Comparison of ENCODE assay signal across 18 cellular contexts in the genomic region with DNA sequence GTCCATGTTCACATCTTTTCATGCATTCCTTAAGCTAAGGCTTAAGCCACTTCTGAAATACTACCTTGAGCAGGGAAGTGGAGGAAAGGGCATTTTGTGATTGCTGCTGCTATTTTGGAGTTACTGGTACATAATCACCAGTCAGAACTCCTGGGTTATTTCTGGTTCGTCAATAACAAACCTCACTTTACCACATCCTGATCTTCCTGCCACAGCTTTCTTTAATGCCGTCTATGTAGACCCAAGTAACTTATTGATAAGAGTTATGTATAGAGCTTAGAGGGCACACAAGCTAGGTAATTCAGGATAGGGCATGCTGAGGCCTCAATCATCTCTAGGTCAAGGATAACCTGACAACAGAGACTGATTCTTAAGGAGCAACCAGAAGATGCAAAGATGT.
A peak's percentile ranks its signal among the peaks of the same experiment; 100 is the strongest.
DNase-seq lines count a peak whose midpoint lies in the region; ATAC-seq and TF ChIP-seq lines count a peak whose summit lies in the region.
"Had no signal": no experiment of that assay in that cellular context is flagged by ENCODE, and none has a peak within 500 bp of the region (broad histone marks: within the 10 kb centered on the region; RNA-seq: fewer than 3 reads in every experiment).

No MANE protein-coding gene starts in this region.

- no peaks in the 10 kb centered on the region for H3K79me2 ChIP-seq in Karpas-422 (ENCODE audit: low read length)

- peak overlapping the region; percentile 64 for H3K27ac Mint-ChIP-seq in activated CD8-positive, alpha-beta T cell treated with anti-CD3 and anti-CD28 coated beads, Interleukin-2, amount 10 ng/mL, durations not matched to agents 7 days and 5 days
- no peak overlapping the region for H3K27ac Mint-ChIP-seq in activated CD8-positive, alpha-beta T cell treated with anti-CD3 and anti-CD28 coated beads for 36 hours
- peak overlapping the region; percentile 32 for H3K27ac Mint-ChIP-seq in stimulated activated naive CD8-positive, alpha-beta T cell treated with anti-CD3 and anti-CD28 coated beads, Interleukin-15, Interleukin-2, amounts not matched to agents 100 ng/mL and 50 ng/mL, for 24 hours
- H3K27ac Mint-ChIP-seq in stimulated activated naive CD8-positive, alpha-beta T cell treated with anti-CD3 and anti-CD28 coated beads, Interleukin-15, amount 100 ng/mL, for 72 hours = peak overlapping the region in 1 of 2 donors; percentile 71
- H3K27ac Mint-ChIP-seq in activated CD4-positive, alpha-beta memory T cell treated with anti-CD3 and anti-CD28 coated beads for 36 hours = peak overlapping the region; percentile 14
- H3K27ac Mint-ChIP-seq: HFFc6 had no signal

- no peak overlapping the region for H3K4me3 Mint-ChIP-seq in activated CD8-positive, alpha-beta T cell treated with anti-CD3 and anti-CD28 coated beads, Interleukin-2, amount 10 ng/mL, durations not matched to agents 7 days and 5 days
- no peak overlapping the region for H3K4me3 Mint-ChIP-seq in activated CD8-positive, alpha-beta T cell treated with anti-CD3 and anti-CD28 coated beads for 36 hours
- no peak overlapping the region for H3K4me3 Mint-ChIP-seq in stimulated activated naive CD8-positive, alpha-beta T cell treated with anti-CD3 and anti-CD28 coated beads, Interleukin-15, Interleukin-2, amounts not matched to agents 100 ng/mL and 50 ng/mL, for 24 hours
- no peak overlapping the region for H3K4me3 Mint-ChIP-seq in stimulated activated naive CD8-positive, alpha-beta T cell treated with anti-CD3 and anti-CD28 coated beads, Interleukin-15, amount 100 ng/mL, for 72 hours
- H3K4me3 Mint-ChIP-seq in activated CD4-positive, alpha-beta memory T cell treated with anti-CD3 and anti-CD28 coated beads for 36 hours = no peak overlapping the region
- H3K4me3 Mint-ChIP-seq: HFFc6 had no signal

- no peaks in the 10 kb centered on the region for H3K4me1 ChIP-seq in Karpas-422 (ENCODE audit: low read length)

- no peak overlapping the region for H2AFZ ChIP-seq in Karpas-422 (ENCODE audit: low read length)

- peaks cover 84% of the 10 kb centered on the region for H3K36me3 Mint-ChIP-seq in activated CD8-positive, alpha-beta T cell treated with anti-CD3 and anti-CD28 coated beads, Interleukin-2, amount 10 ng/mL, durations not matched to agents 7 days and 5 days (ENCODE audit: low read depth)
- peaks cover 59% of the 10 kb centered on the region for H3K36me3 Mint-ChIP-seq in activated CD8-positive, alpha-beta T cell treated with anti-CD3 and anti-CD28 coated beads for 36 hours (ENCODE audit: low read depth)
- H3K36me3 Mint-ChIP-seq in stimulated activated naive CD8-positive, alpha-beta T cell treated with anti-CD3 and anti-CD28 coated beads, Interleukin-15, Interleukin-2, amounts not matched to agents 100 ng/mL and 50 ng/mL, for 24 hours (ENCODE audit: low read depth) = peaks cover 86% of the 10 kb centered on the region
- peaks cover 71% of the 10 kb centered on the region for H3K36me3 Mint-ChIP-seq in activated CD4-positive, alpha-beta memory T cell treated with anti-CD3 and anti-CD28 coated beads for 36 hours

- peaks cover 11% of the 10 kb centered on the region; the same call in 1 of the 2 replicates for H3K36me3 ChIP-seq in Karpas-422 (ENCODE audit: insufficient read depth, low read length)

- intact Hi-C loops in activated CD8-positive, alpha-beta T cell treated with anti-CD3 and anti-CD28 coated beads for 36 hours (cut with micrococcal nuclease) = no loop called here
- intact Hi-C loops in activated CD4-positive, alpha-beta memory T cell treated with anti-CD3 and anti-CD28 coated beads for 36 hours (cut with micrococcal nuclease) = no loop called here

- no peaks in the 10 kb centered on the region for H3K27me3 Mint-ChIP-seq in activated CD8-positive, alpha-beta T cell treated with anti-CD3 and anti-CD28 coated beads, Interleukin-2, amount 10 ng/mL, durations not matched to agents 7 days and 5 days (ENCODE audit: low read depth)
- H3K27me3 Mint-ChIP-seq in activated CD8-positive, alpha-beta T cell treated with anti-CD3 and anti-CD28 coated beads for 36 hours = no peaks in the 10 kb centered on the region
- no peaks in the 10 kb centered on the region for H3K27me3 Mint-ChIP-seq in stimulated activated naive CD8-positive, alpha-beta T cell treated with anti-CD3 and anti-CD28 coated beads, Interleukin-15, Interleukin-2, amounts not matched to agents 100 ng/mL and 50 ng/mL, for 24 hours
- no peaks in the 10 kb centered on the region for H3K27me3 Mint-ChIP-seq in stimulated activated naive CD8-positive, alpha-beta T cell treated with anti-CD3 and anti-CD28 coated beads, Interleukin-15, amount 100 ng/mL, for 72 hours
- no peaks in the 10 kb centered on the region for H3K27me3 Mint-ChIP-seq in activated CD4-positive, alpha-beta memory T cell treated with anti-CD3 and anti-CD28 coated beads for 36 hours
- H3K27me3 Mint-ChIP-seq: CD4-positive, CD25-positive, alpha-beta regulatory T cell had no signal

- peaks cover 30% of the 10 kb centered on the region for H3K4me1 Mint-ChIP-seq in activated CD8-positive, alpha-beta T cell treated with anti-CD3 and anti-CD28 coated beads, Interleukin-2, amount 10 ng/mL, durations not matched to agents 7 days and 5 days (ENCODE audit: low read depth)
- H3K4me1 Mint-ChIP-seq in activated CD8-positive, alpha-beta T cell treated with anti-CD3 and anti-CD28 coated beads for 36 hours (ENCODE audit: low read depth) = peaks cover 14% of the 10 kb centered on the region
- peaks cover 11% of the 10 kb centered on the region for H3K4me1 Mint-ChIP-seq in stimulated activated naive CD8-positive, alpha-beta T cell treated with anti-CD3 and anti-CD28 coated beads, Interleukin-15, Interleukin-2, amounts not matched to agents 100 ng/mL and 50 ng/mL, for 24 hours (ENCODE audit: low read depth)
- H3K4me1 Mint-ChIP-seq in stimulated activated naive CD8-positive, alpha-beta T cell treated with anti-CD3 and anti-CD28 coated beads, Interleukin-15, amount 100 ng/mL, for 72 hours = peaks cover 13% of the 10 kb centered on the region
- H3K4me1 Mint-ChIP-seq in activated CD4-positive, alpha-beta memory T cell treated with anti-CD3 and anti-CD28 coated beads for 36 hours (ENCODE audit: low read depth) = peaks cover 7% of the 10 kb centered on the region

- TF ChIP-seq CTCF in activated CD8-positive, alpha-beta T cell treated with anti-CD3 and anti-CD28 coated beads for 36 hours (IDR thresholded peaks at IDR 0.05) = no peak

- H3K9ac ChIP-seq in Karpas-422 (ENCODE audit: low read length) = no peak overlapping the region

- POLR2A ChIA-PET in activated CD8-positive, alpha-beta T cell treated with anti-CD3 and anti-CD28 coated beads, Interleukin-2, amount 10 ng/mL, durations not matched to agents 7 days and 5 days (lab: Charles Lee) = no interaction called here
- POLR2A ChIA-PET in activated CD8-positive, alpha-beta T cell treated with anti-CD3 and anti-CD28 coated beads for 36 hours (lab: Charles Lee) = interaction anchor here (0.6 kb wide), 1 partner anchor 11 kb away, joined by 3 read pairs; no protein-coding TSS in a partner anchor
- POLR2A ChIA-PET in activated CD4-positive, alpha-beta memory T cell treated with anti-CD3 and anti-CD28 coated beads for 36 hours (lab: Charles Lee) = no interaction called here

- no peaks in the 10 kb centered on the region for H3K9me3 ChIP-seq in Karpas-422 (ENCODE audit: low read length)

- peak; percentile 63 for ATAC-seq in activated CD8-positive, alpha-beta T cell treated with anti-CD3 and anti-CD28 coated beads, Interleukin-2, amount 10 ng/mL, durations not matched to agents 7 days and 5 days
- ATAC-seq in activated CD8-positive, alpha-beta T cell treated with anti-CD3 and anti-CD28 coated beads for 36 hours = no peak
- no peak for ATAC-seq in stimulated activated naive CD8-positive, alpha-beta T cell treated with anti-CD3 and anti-CD28 coated beads, Interleukin-15, amount 100 ng/mL, for 72 hours
- no peak for ATAC-seq in GM19324 (IDR thresholded peaks at IDR 0.05; ENCODE audit: low FRiP score, unreplicated experiment)

- no peaks in the 10 kb centered on the region for H3K9me3 Mint-ChIP-seq in activated CD8-positive, alpha-beta T cell treated with anti-CD3 and anti-CD28 coated beads, Interleukin-2, amount 10 ng/mL, durations not matched to agents 7 days and 5 days (ENCODE audit: insufficient read depth)
- no peaks in the 10 kb centered on the region for H3K9me3 Mint-ChIP-seq in activated CD8-positive, alpha-beta T cell treated with anti-CD3 and anti-CD28 coated beads for 36 hours
- H3K9me3 Mint-ChIP-seq in stimulated activated naive CD8-positive, alpha-beta T cell treated with anti-CD3 and anti-CD28 coated beads, Interleukin-15, Interleukin-2, amounts not matched to agents 100 ng/mL and 50 ng/mL, for 24 hours = no peaks in the 10 kb centered on the region
- no peaks in the 10 kb centered on the region for H3K9me3 Mint-ChIP-seq in stimulated activated naive CD8-positive, alpha-beta T cell treated with anti-CD3 and anti-CD28 coated beads, Interleukin-15, amount 100 ng/mL, for 72 hours
- no peaks in the 10 kb centered on the region for H3K9me3 Mint-ChIP-seq in activated CD4-positive, alpha-beta memory T cell treated with anti-CD3 and anti-CD28 coated beads for 36 hours
- H3K9me3 Mint-ChIP-seq: CD4-positive, CD25-positive, alpha-beta regulatory T cell; HFFc6 had no signal

- H3K27ac ChIP-seq in Karpas-422 (ENCODE audit: low read length) = no peak overlapping the region
- H3K27ac ChIP-seq: HL-60 had no signal

- no peaks in the 10 kb centered on the region for H3K27me3 ChIP-seq in Karpas-422 (ENCODE audit: low read length)

- no peak for DNase-seq in activated CD8-positive, alpha-beta T cell treated with anti-CD3 and anti-CD28 coated beads, Interleukin-2, amount 10 ng/mL, durations not matched to agents 7 days and 5 days
- no peak for DNase-seq in activated CD8-positive, alpha-beta T cell treated with anti-CD3 and anti-CD28 coated beads for 36 hours
- DNase-seq in stimulated activated naive CD8-positive, alpha-beta T cell treated with anti-CD3 and anti-CD28 coated beads, Interleukin-15, amount 100 ng/mL, for 72 hours = no peak
- DNase-seq in activated CD4-positive, alpha-beta memory T cell treated with anti-CD3 and anti-CD28 coated beads for 36 hours = no peak
- DNase-seq in stimulated activated CD8-positive, alpha-beta memory T cell treated with anti-CD3 and anti-CD28 coated beads, Interleukin-4, amount 100 ng/mL, for 48 hours = no peak
- DNase-seq in Karpas-422 = no peak
- DNase-seq: CD4-positive, CD25-positive, alpha-beta regulatory T cell; HFFc6; KG1; NCI-H1092 treated with DMSO at 0.1 percent for 48 hours; NCI-H1694 treated with DMSO at 0.1 percent for 48 hours; NCI-H345; NK-92 treated with Interleukin-12 subunit alpha and Interleukin-12 subunit beta, amount 100 ng/mL, for 24 hours; OCI-M1; RPMI8226 had no signal

- no peaks in the 10 kb centered on the region for H3K9me2 ChIP-seq in Karpas-422 (replicated peaks; ENCODE audit: insufficient read depth, low read length)

- no peaks in the 10 kb centered on the region for H4K20me1 ChIP-seq in Karpas-422 (ENCODE audit: insufficient read depth, low read depth, low read length)

- CTCF ChIA-PET in activated CD8-positive, alpha-beta T cell treated with anti-CD3 and anti-CD28 coated beads, Interleukin-2, amount 10 ng/mL, durations not matched to agents 7 days and 5 days (lab: Charles Lee) = interaction anchor here (0.6 to 1.8 kb wide), 2 partner anchors 48 to 413 kb away, joined by 3 to 4 read pairs; no protein-coding TSS in a partner anchor
- CTCF ChIA-PET in activated CD8-positive, alpha-beta T cell treated with anti-CD3 and anti-CD28 coated beads for 36 hours (lab: Charles Lee) = no interaction called here
- CTCF ChIA-PET in activated CD4-positive, alpha-beta memory T cell treated with anti-CD3 and anti-CD28 coated beads for 36 hours (lab: Charles Lee) = no interaction called here

- H3K4me2 ChIP-seq in Karpas-422 (ENCODE audit: low read depth, low read length, poor library complexity, severe bottlenecking) = no peak overlapping the region

- no peak overlapping the region for H3K4me3 ChIP-seq in Karpas-422 (ENCODE audit: low read length)
